8 cellular contexts compared by ENCODE assay signal in genomic region chr4:56907009-56907408, GRCh38. TPM values are rescaled to one million over a fixed set of nuclear protein-coding genes. Genes with fewer than 3 reads are reported as not detected.
DNase-seq lines count a peak whose midpoint lies in the region; ATAC-seq and TF ChIP-seq lines count a peak whose summit lies in the region.

No MANE protein-coding gene starts in this region.

- H3K4me1 ChIP-seq in cardiac muscle cell (ENCODE audit: low read depth) (peaks cover 22% of the 10 kb centered on the region), upper lobe of left lung (peaks cover 28 to 35% (median 31%) of the 10 kb centered on the region in 4 donors)

- H3K4me3 ChIP-seq in cardiac muscle cell = peak overlapping the region; percentile 95
- H3K4me3 ChIP-seq in astrocyte of the spinal cord (ENCODE audit: low read depth, low read length) = peak overlapping the region; percentile 60
- H3K4me3 ChIP-seq in upper lobe of left lung = peak overlapping the region in 3 of 4 donors; percentile 71 to 75 (median 72)

- in situ Hi-C loops in astrocyte of the spinal cord (cut with HindIII; ENCODE audit: low sequenced_read_pairs) = no loop called here

- H3K9me3 ChIP-seq in cardiac muscle cell (ENCODE audit: low read depth) = no peaks in the 10 kb centered on the region
- H3K9me3 ChIP-seq in upper lobe of left lung = no peaks in the 10 kb centered on the region

- 16 to 29% methylated on average over 14 of the region's 14 CpGs for WGBS in upper lobe of left lung, 2 donors

- H3K27ac ChIP-seq in cardiac muscle cell (no peak overlapping the region), upper lobe of left lung (no peak overlapping the region)

- H3K36me3 ChIP-seq in cardiac muscle cell (peaks cover 4% of the 10 kb centered on the region), upper lobe of left lung (no peaks in the 10 kb centered on the region)

- ATAC-seq in Right ventricle myocardium inferior (no peak), upper lobe of left lung (ENCODE audit: low FRiP score in 2 of 2) (no peak), GM18858 (IDR thresholded peaks at IDR 0.05; ENCODE audit: unreplicated experiment) (no peak)

- H3K27me3 ChIP-seq in cardiac muscle cell (peaks cover 14% of the 10 kb centered on the region), upper lobe of left lung (no peaks in the 10 kb centered on the region)

- peak in 1 of 2 donors; percentile 21 for DNase-seq in cardiac muscle cell (ENCODE audit: low read depth in 1 of 2, low spot score in 1 of 2)
- no peak for DNase-seq in Right ventricle myocardium inferior (ENCODE audit: missing footprints)
- DNase-seq in astrocyte of the spinal cord (ENCODE audit: low read depth, low spot score) = no peak
- peak; percentile 12 for DNase-seq in medulla oblongata (ENCODE audit: extremely low spot score)
- DNase-seq in upper lobe of left lung = no peak
- no peak for DNase-seq in NCI-H69 (lab: John Stamatoyannopoulos, UW)
- no peak for DNase-seq in HCEC 1CT

- intact Hi-C loops in Right ventricle myocardium inferior (cut with DNase I) = loop anchor here (1.0 to 10.0 kb wide), 3 partner anchors 70 to 472 kb away; partner anchors contain the start of genes NOA1, PAICS and PPAT

- TF ChIP-seq CTCF in cardiac muscle cell (IDR thresholded peaks at IDR 0.05; ENCODE audit: low read depth, low read length) (no peak), astrocyte of the spinal cord (IDR thresholded peaks at IDR 0.05; ENCODE audit: low read depth, low read length) (no peak), upper lobe of left lung (IDR thresholded peaks at IDR 0.05) (no peak)

- TF ChIP-seq POLR2A in upper lobe of left lung (IDR thresholded peaks at IDR 0.05) = no peak

- no peak for TF ChIP-seq EP300 in upper lobe of left lung (IDR thresholded peaks at IDR 0.05)

RNA-seq across cellular contexts. Expression of gene REST, which starts 0.7 kb away (rescaled TPM):
- 38.4 and 66.1 TPM in 2 replicates for total RNA-seq in cardiac muscle cell
- polyA plus RNA-seq in cardiac muscle cell = 89.0 and 130 TPM in 2 replicates
- total RNA-seq in Right ventricle myocardium inferior = 25.0 TPM
- total RNA-seq in upper lobe of left lung = 10 to 100 TPM; 18.3 to 40.2 (median 31.8) TPM
